ENCODE assay signal across 11 cellular contexts in genomic region chr12:48489012-48489411, GRCh38. TPM values are rescaled to one million over a fixed set of nuclear protein-coding genes. Genes with fewer than 3 reads are reported as not detected.
DNase-seq lines count a peak whose midpoint lies in the region; ATAC-seq and TF ChIP-seq lines count a peak whose summit lies in the region.
"Had no signal": no experiment of that assay in that cellular context is flagged by ENCODE, and none has a peak within 500 bp of the region (broad histone marks: within the 10 kb centered on the region; RNA-seq: fewer than 3 reads in every experiment).

No MANE protein-coding gene starts in this region.

- ATAC-seq in GM21390 (IDR thresholded peaks at IDR 0.05; ENCODE audit: unreplicated experiment) (peak; percentile 98), HG03342 (IDR thresholded peaks at IDR 0.05; ENCODE audit: unreplicated experiment) (peak; percentile 90), esophagus mucosa (peak; percentile 89)
- ATAC-seq: heart left ventricle had no signal

- TF ChIP-seq CTCF in GM13977 (IDR thresholded peaks at IDR 0.05; ENCODE audit: extremely low read depth, insufficient read depth, missing control alignments), result no peak

- in situ Hi-C loops in GM13977 (cut with MboI; ENCODE audit: low pct_unique_long_range_greater_than_20kb, low sequenced_read_pairs, unreplicated experiment), result no loop called here

- peak; percentile 62 for DNase-seq in GM13977 (ENCODE audit: low spot score)
- no peak for DNase-seq in NCI-H69 (lab: John Stamatoyannopoulos, UW)
- no peak for DNase-seq in superior temporal gyrus (ENCODE audit: extremely low spot score)
- no peak for DNase-seq in DMS79 (lab: John Stamatoyannopoulos, UW)
- no peak for DNase-seq in hypothalamus (lab: John Stamatoyannopoulos, UW)
- DNase-seq: activated naive CD4-positive, alpha-beta T cell treated with Interleukin-2 at 50 U/mL for 16 hours; heart left ventricle; SW 1271 had no signal

RNA-seq across cellular contexts. Expression of gene C12orf54, which starts 6.7 kb away (rescaled TPM):
- total RNA-seq in esophagus mucosa, result 8.5 TPM
- total RNA-seq: heart left ventricle had no signal

RNA-seq across cellular contexts. Expression of gene ANP32D, which starts 16.7 kb away (rescaled TPM):
- not detected for total RNA-seq in esophagus mucosa
- total RNA-seq: heart left ventricle had no signal

RNA-seq across cellular contexts. Expression of gene OR8S1, which starts 36.4 kb away (rescaled TPM):
- total RNA-seq in esophagus mucosa, result not detected
- total RNA-seq: heart left ventricle had no signal
